22 cellular contexts compared by ENCODE assay signal in genomic region chr18:24731981-24732380, GRCh38.
A peak's percentile ranks its signal among the peaks of the same experiment; 100 is the strongest.
DNase-seq lines count a peak whose midpoint lies in the region; ATAC-seq, FAIRE-seq and TF ChIP-seq lines count a peak whose summit lies in the region.
"Had no signal": no experiment of that assay in that cellular context is flagged by ENCODE, and none has a peak within 500 bp of the region (broad histone marks: within the 10 kb centered on the region; RNA-seq: fewer than 3 reads in every experiment).

No MANE protein-coding gene starts in this region.

- peaks cover 17% of the 10 kb centered on the region for H3K27me3 Mint-ChIP-seq in astrocyte (ENCODE audit: low read depth, unreplicated experiment)
- H3K27me3 Mint-ChIP-seq: activated CD4-positive, alpha-beta memory T cell treated with anti-CD3 and anti-CD28 coated beads for 36 hours had no signal

- dilution Hi-C loops in keratinocyte (cut with MboI; ENCODE audit: extremely low pct_ligation_motif_present, low sequenced_read_pairs), result no loop called here

- ATAC-seq in HG03432 (IDR thresholded peaks at IDR 0.05; ENCODE audit: unreplicated experiment), result no peak
- ATAC-seq: A549, heart right ventricle had no signal

- H3K4me1 Mint-ChIP-seq in astrocyte (ENCODE audit: low read depth, unreplicated experiment), result peaks cover 22% of the 10 kb centered on the region
- H3K4me1 Mint-ChIP-seq: central memory CD8-positive, alpha-beta T cell had no signal

- H3K36me3 ChIP-seq in astrocyte (ENCODE audit: insufficient read depth, low read length) (no peaks in the 10 kb centered on the region), keratinocyte (ENCODE audit: control insufficient read depth in 2 of 2, extremely low read depth in 1 of 2, insufficient read depth in 2 of 2, low read length in 2 of 2) (no peaks in the 10 kb centered on the region)
- H3K36me3 ChIP-seq: BLaER1, heart right ventricle, neutrophil, spleen had no signal

- H3K9ac ChIP-seq in astrocyte (ENCODE audit: low read length) (no peak overlapping the region), keratinocyte (ENCODE audit: control insufficient read depth, extremely low read depth, insufficient read depth, low read length) (no peak overlapping the region)
- H3K9ac ChIP-seq: BLaER1 had no signal

- H3K9me3 ChIP-seq in astrocyte (ENCODE audit: insufficient read depth, low read depth, low read length) (no peaks in the 10 kb centered on the region), keratinocyte (ENCODE audit: control insufficient read depth, low read depth, low read length) (no peaks in the 10 kb centered on the region)
- H3K9me3 ChIP-seq: A549, BLaER1, heart right ventricle, neutrophil, spleen had no signal

- no peak overlapping the region for H3K4me3 ChIP-seq in astrocyte (ENCODE audit: insufficient read depth, low read depth, low read length)
- H3K4me3 ChIP-seq in keratinocyte (ENCODE audit: control insufficient read depth in 2 of 3, extremely low read depth in 1 of 3, insufficient read depth in 2 of 3, low read depth in 1 of 3, low read length in 3 of 3), result no peak overlapping the region
- H3K4me3 ChIP-seq: A549, BLaER1, heart right ventricle, spleen had no signal

- H3K9me3 Mint-ChIP-seq in astrocyte (ENCODE audit: unreplicated experiment), result peaks cover 2% of the 10 kb centered on the region
- H3K9me3 Mint-ChIP-seq: activated CD4-positive, alpha-beta memory T cell treated with anti-CD3 and anti-CD28 coated beads for 36 hours; central memory CD8-positive, alpha-beta T cell; IgD-negative memory B cell had no signal

- H3K4me1 ChIP-seq in astrocyte (ENCODE audit: insufficient read depth, low read length) (no peaks in the 10 kb centered on the region), keratinocyte (ENCODE audit: control insufficient read depth, extremely low read depth, insufficient read depth, low read length) (peaks cover 12% of the 10 kb centered on the region)
- H3K4me1 ChIP-seq: A549 had no signal

- no peaks in the 10 kb centered on the region for H4K20me1 ChIP-seq in astrocyte (ENCODE audit: insufficient read depth, low read length)
- H4K20me1 ChIP-seq in keratinocyte (ENCODE audit: control insufficient read depth, extremely low read depth, insufficient read depth, low read length), result no peaks in the 10 kb centered on the region
- H4K20me1 ChIP-seq: BLaER1 had no signal

- H3K27me3 ChIP-seq in astrocyte (ENCODE audit: insufficient read depth, low read length) (peaks cover 7% of the 10 kb centered on the region), keratinocyte (ENCODE audit: control insufficient read depth, extremely low read depth, insufficient read depth, low read length) (no peaks in the 10 kb centered on the region)

- peak overlapping the region; percentile 35 for H3K4me3 Mint-ChIP-seq in astrocyte (ENCODE audit: unreplicated experiment)
- H3K4me3 Mint-ChIP-seq: activated CD4-positive, alpha-beta memory T cell treated with anti-CD3 and anti-CD28 coated beads for 36 hours; central memory CD8-positive, alpha-beta T cell; IgD-negative memory B cell had no signal

- H3K27ac ChIP-seq in astrocyte (ENCODE audit: low read depth, low read length) (no peak overlapping the region), keratinocyte (ENCODE audit: control insufficient read depth, insufficient read depth, low read length) (peak overlapping the region; percentile 52)
- H3K27ac ChIP-seq: A549, BLaER1, heart right ventricle, HL-60, neutrophil, spleen had no signal

- no peaks in the 10 kb centered on the region for H3K9me1 ChIP-seq in keratinocyte (ENCODE audit: control insufficient read depth, extremely low read depth, insufficient read depth, low read length)

- no peak overlapping the region for H3K4me2 ChIP-seq in astrocyte (ENCODE audit: low read length)
- no peak overlapping the region for H3K4me2 ChIP-seq in keratinocyte (ENCODE audit: control insufficient read depth, extremely low read depth, insufficient read depth, low read depth, low read length)
- H3K4me2 ChIP-seq: A549 had no signal

- peaks cover 3% of the 10 kb centered on the region for H3K36me3 Mint-ChIP-seq in astrocyte (ENCODE audit: low read depth, unreplicated experiment)
- H3K36me3 Mint-ChIP-seq: activated CD4-positive, alpha-beta memory T cell treated with anti-CD3 and anti-CD28 coated beads for 36 hours; IgD-negative memory B cell had no signal

- peak overlapping the region; percentile 59 for H3K27ac Mint-ChIP-seq in astrocyte (ENCODE audit: unreplicated experiment)
- H3K27ac Mint-ChIP-seq: activated CD4-positive, alpha-beta memory T cell treated with anti-CD3 and anti-CD28 coated beads for 36 hours had no signal

- H2AFZ ChIP-seq in astrocyte (ENCODE audit: low read depth, low read length), result no peak overlapping the region
- H2AFZ ChIP-seq in keratinocyte (ENCODE audit: control insufficient read depth, low read length), result no peak overlapping the region

- no peak for TF ChIP-seq CTCF in astrocyte (IDR thresholded peaks at IDR 0.05; ENCODE audit: insufficient read depth, low read depth, low read length)
- no peak for TF ChIP-seq CTCF in keratinocyte (optimal IDR thresholded peaks at IDR 0.05 in 1 of 3, IDR thresholded peaks at IDR 0.05 in 1 of 3, conservative IDR thresholded peaks at IDR 0.05 in 1 of 3; ENCODE audit: extremely low read depth in 1 of 3, insufficient read depth in 2 of 3, low read length in 3 of 3)

- H3K79me2 ChIP-seq in astrocyte (ENCODE audit: insufficient read depth, low read length), result no peaks in the 10 kb centered on the region
- H3K79me2 ChIP-seq in keratinocyte (ENCODE audit: control insufficient read depth, insufficient read depth, low read length), result no peaks in the 10 kb centered on the region

- DNase-seq in AG08395 (ENCODE audit: low spot score) (peak; percentile 19), HT1080 (ENCODE audit: low read depth) (peak; percentile 75), astrocyte (ENCODE audit: low read depth) (no peak), keratinocyte (ENCODE audit: low read depth, low spot score) (peak; percentile 28)
- no peak for DNase-seq in stimulated activated CD4-positive, alpha-beta T cell treated with anti-CD3 and anti-CD28 coated beads, Interleukin-15, amount 100 ng/mL, for 24 hours
- no peak for DNase-seq in stimulated activated CD4-positive, alpha-beta T cell treated with anti-CD3 and anti-CD28 coated beads, Interleukin-12 subunit alpha, Interleukin-12 subunit beta, amount 100 ng/mL, for 4 hours
- no peak for DNase-seq in activated naive CD4-positive, alpha-beta T cell treated with Interleukin-2 at 50 U/mL for 16 hours
- DNase-seq: activated CD4-positive, alpha-beta memory T cell treated with anti-CD3 and anti-CD28 coated beads for 36 hours; activated gamma-delta T cell; amniotic stem cell; Calu3; heart right ventricle; NCI-H1694; NCI-H774; spleen had no signal

- FAIRE-seq in astrocyte (lab: Jason Lieb, UNC), result no peak
- no peak for FAIRE-seq in keratinocyte (lab: Jason Lieb, UNC)
- FAIRE-seq: A549 had no signal

Comparison
In these comparisons a context has a peak if more than half of its experiments do, and no peak if none do; other contexts are left out.
1. DNase-seq: peak in AG08395 (single experiment), HT1080 (single experiment) and keratinocyte (single experiment); none in astrocyte (single experiment), stimulated activated CD4-positive, alpha-beta T cell treated with anti-CD3 and anti-CD28 coated beads, Interleukin-15, amount 100 ng/mL, for 24 hours (single experiment), stimulated activated CD4-positive, alpha-beta T cell treated with anti-CD3 and anti-CD28 coated beads, Interleukin-12 subunit alpha, Interleukin-12 subunit beta, amount 100 ng/mL, for 4 hours (single experiment) and activated naive CD4-positive, alpha-beta T cell treated with Interleukin-2 at 50 U/mL for 16 hours (single experiment).